ENCODE assay signal across 22 cellular contexts in the genomic region with DNA sequence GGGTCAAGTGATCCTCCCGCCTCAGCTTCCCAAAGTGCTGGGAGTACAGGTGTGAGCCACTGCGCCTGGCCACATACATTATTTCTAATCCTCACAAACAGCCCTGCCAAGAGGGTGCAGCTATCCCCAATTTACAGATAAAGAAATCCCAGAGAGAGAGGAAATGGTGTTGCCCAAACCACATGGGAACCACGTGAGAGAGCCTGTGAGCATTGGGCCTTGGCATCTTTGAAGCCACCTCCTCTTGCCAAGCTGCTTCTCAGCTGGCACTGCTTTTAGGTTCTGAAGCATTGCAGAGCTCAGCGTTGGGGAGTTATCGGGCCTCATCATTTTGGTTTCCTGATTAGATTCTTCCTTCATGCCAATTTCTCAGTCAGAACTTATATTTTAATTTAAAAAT.
"Had no signal": no experiment of that assay in that cellular context is flagged by ENCODE, and none has a peak within 500 bp of the region (broad histone marks: within the 10 kb centered on the region; RNA-seq: fewer than 3 reads in every experiment).

No MANE protein-coding gene starts in this region.

- ATAC-seq: activated CD8-positive, alpha-beta T cell treated with anti-CD3 and anti-CD28 coated beads for 36 hours; foreskin keratinocyte; T-helper 17 cell had no signal

- DNase-seq: activated CD4-positive, alpha-beta T cell treated with anti-CD3 and anti-CD28 coated beads, Interleukin-2, amount 10 ng/mL, durations not matched to agents 7 days and 5 days; activated CD4-positive, CD25-positive, alpha-beta regulatory T cell treated with anti-CD3 and anti-CD28 coated beads, Interleukin-2, amount 50 U/mL, for 72 hours; activated CD8-positive, alpha-beta T cell treated with anti-CD3 and anti-CD28 coated beads for 36 hours; activated naive CD4-positive, alpha-beta T cell; activated naive CD8-positive, alpha-beta T cell treated with anti-CD3 and anti-CD28 coated beads, Interleukin-2, amount 10 ng/mL, durations not matched to agents 7 days and 5 days; activated T-cell treated with anti-CD3 and anti-CD28 coated beads, Interleukin-2, amount 50 U/mL, for 1 hour; amygdala; cortex of kidney; endodermal cell; foreskin keratinocyte; hippocampal formation; mesenchymal stem cell; occipital lobe; right lobe of liver; stimulated activated CD4-positive, alpha-beta T cell treated with anti-CD3 and anti-CD28 coated beads, Interleukin-1b, Interleukin-23, amount 100 ng/mL, for 48 hours; stomach; SW 1271; T-helper 17 cell had no signal

- H3K4me3 ChIP-seq: right lobe of liver, skin epidermis, stomach, suprapubic skin, tibial nerve had no signal

- H3K27ac ChIP-seq: foreskin keratinocyte, right lobe of liver, skin epidermis, stomach, suprapubic skin, tibial nerve, VCaP had no signal

- H3K27me3 ChIP-seq: foreskin keratinocyte, right lobe of liver, stomach, suprapubic skin, tibial nerve had no signal

- H3K4me1 ChIP-seq: tibial nerve had no signal

- H3K9me3 ChIP-seq: right lobe of liver, stomach, suprapubic skin, tibial nerve had no signal
